22 cellular contexts compared by ENCODE assay signal in genomic region chrX:68698955-68699354, GRCh38. TPM values are rescaled to one million over a fixed set of nuclear protein-coding genes. Genes with fewer than 3 reads are reported as not detected.
DNase-seq lines count a peak whose midpoint lies in the region; ATAC-seq and TF ChIP-seq lines count a peak whose summit lies in the region.
"Had no signal": no experiment of that assay in that cellular context is flagged by ENCODE, and none has a peak within 500 bp of the region (broad histone marks: within the 10 kb centered on the region; RNA-seq: fewer than 3 reads in every experiment).

No MANE protein-coding gene starts in this region.

- no peaks in the 10 kb centered on the region for H3K9me3 ChIP-seq in heart right ventricle
- no peaks in the 10 kb centered on the region for H3K9me3 ChIP-seq in lower lobe of right lung
- H3K9me3 ChIP-seq in upper lobe of right lung: no peaks in the 10 kb centered on the region
- H3K9me3 ChIP-seq in HAP-1: no peaks in the 10 kb centered on the region

- WGBS in heart right ventricle, 2 donors: 69 to 77% methylated on average over 2 of the region's 2 CpGs

- H3K27ac ChIP-seq in heart right ventricle: peak overlapping the region in 7 of 10 donors; percentile 29 to 94 (median 89)
- H3K27ac ChIP-seq in lower lobe of right lung: peak overlapping the region; percentile 27
- H3K27ac ChIP-seq in upper lobe of right lung: no peak overlapping the region
- H3K27ac ChIP-seq: GM23248 had no signal

- TF ChIP-seq CTCF in heart right ventricle (IDR thresholded peaks at IDR 0.05) (no peak), lower lobe of right lung (IDR thresholded peaks at IDR 0.05) (no peak), upper lobe of right lung (IDR thresholded peaks at IDR 0.05) (no peak), mesothelial cell of epicardium (IDR thresholded peaks at IDR 0.05; ENCODE audit: unreplicated experiment) (no peak)

- H3K27me3 ChIP-seq in heart right ventricle (peaks cover 0 to 18% (median 0%) of the 10 kb centered on the region in 7 donors), lower lobe of right lung (ENCODE audit: low read depth) (no peaks in the 10 kb centered on the region), upper lobe of right lung (no peaks in the 10 kb centered on the region), HAP-1 (ENCODE audit: low read depth) (no peaks in the 10 kb centered on the region)

- ATAC-seq in heart right ventricle: no peak
- ATAC-seq in left cardiac atrium: no peak
- ATAC-seq in lower lobe of right lung: no peak
- ATAC-seq in upper lobe of right lung: peak; percentile 7
- ATAC-seq: GM12878; sciatic nerve; stimulated activated naive CD8-positive, alpha-beta T cell treated with anti-CD3 and anti-CD28 coated beads, Interleukin-15, amount 100 ng/mL, for 72 hours; T-helper 17 cell had no signal

- no peak overlapping the region for H3K4me3 ChIP-seq in heart right ventricle
- no peak overlapping the region for H3K4me3 ChIP-seq in lower lobe of right lung
- H3K4me3 ChIP-seq in upper lobe of right lung: no peak overlapping the region
- H3K4me3 ChIP-seq in HAP-1: no peak overlapping the region
- H3K4me3 ChIP-seq: GM12878, GM23248 had no signal

- H3K36me3 ChIP-seq in heart right ventricle: no peaks in the 10 kb centered on the region
- no peaks in the 10 kb centered on the region for H3K36me3 ChIP-seq in lower lobe of right lung
- H3K36me3 ChIP-seq in upper lobe of right lung: no peaks in the 10 kb centered on the region
- no peaks in the 10 kb centered on the region for H3K36me3 ChIP-seq in HAP-1 (replicated peaks)

- no peak overlapping the region for H3K4me3 Mint-ChIP-seq in dendritic cell treated with granulocyte-macrophage colony-stimulating factor and Interleukin-4, amounts not matched to agents 40 ng/mL and 50 ng/mL, for 4 days
- H3K4me3 Mint-ChIP-seq in mesothelial cell of epicardium: no peak overlapping the region
- H3K4me3 Mint-ChIP-seq: activated naive CD8-positive, alpha-beta T cell; activated T-helper 1 cell treated with anti-CD3 and anti-CD28 coated beads, Interleukin-12 subunit alpha, Interleukin-12 subunit beta, Interleukin-2, Interleukin-4 antibody, amounts not matched to agents 30 ng/mL and 10 ng/mL and 1 ng/mL, durations not matched to agents 14 hours and 24 hours and 36 hours; stimulated activated naive CD8-positive, alpha-beta T cell treated with anti-CD3 and anti-CD28 coated beads, Interleukin-15, amount 100 ng/mL, for 72 hours; T-helper 17 cell had no signal

- H3K4me1 Mint-ChIP-seq in dendritic cell treated with granulocyte-macrophage colony-stimulating factor and Interleukin-4, amounts not matched to agents 40 ng/mL and 50 ng/mL, for 4 days (ENCODE audit: low read depth): peaks cover 83% of the 10 kb centered on the region
- H3K4me1 Mint-ChIP-seq in mesothelial cell of epicardium: peaks cover 7% of the 10 kb centered on the region

- H3K4me1 ChIP-seq in heart right ventricle: peaks cover 0 to 74% (median 44%) of the 10 kb centered on the region in 9 donors
- H3K4me1 ChIP-seq in lower lobe of right lung: peaks cover 17% of the 10 kb centered on the region
- H3K4me1 ChIP-seq in upper lobe of right lung: no peaks in the 10 kb centered on the region
- no peaks in the 10 kb centered on the region for H3K4me1 ChIP-seq in HAP-1

- no peaks in the 10 kb centered on the region for H3K27me3 Mint-ChIP-seq in dendritic cell treated with granulocyte-macrophage colony-stimulating factor and Interleukin-4, amounts not matched to agents 40 ng/mL and 50 ng/mL, for 4 days
- H3K27me3 Mint-ChIP-seq in mesothelial cell of epicardium (ENCODE audit: low read depth): peaks cover 2% of the 10 kb centered on the region

- peaks cover 43% of the 10 kb centered on the region for H3K36me3 Mint-ChIP-seq in dendritic cell treated with granulocyte-macrophage colony-stimulating factor and Interleukin-4, amounts not matched to agents 40 ng/mL and 50 ng/mL, for 4 days (ENCODE audit: low read depth)
- H3K36me3 Mint-ChIP-seq in mesothelial cell of epicardium: no peaks in the 10 kb centered on the region
- H3K36me3 Mint-ChIP-seq: activated naive CD8-positive, alpha-beta T cell had no signal

- in situ Hi-C loops in HAP-1 (cut with MboI; ENCODE audit: low sequenced_read_pairs): no loop called here

- intact Hi-C loops in heart right ventricle (cut with DNase I): no loop called here
- intact Hi-C loops in left cardiac atrium (cut with DNase I): no loop called here
- intact Hi-C loops in dendritic cell treated with granulocyte-macrophage colony-stimulating factor and Interleukin-4, amounts not matched to agents 40 ng/mL and 50 ng/mL, for 4 days (cut with micrococcal nuclease): loop anchor here (10.0 kb wide), 1 partner anchor 514 kb away; no protein-coding TSS in a partner anchor
- intact Hi-C loops in lower lobe of right lung (cut with DNase I): no loop called here
- intact Hi-C loops in upper lobe of right lung (cut with DNase I): no loop called here

- H3K9me3 Mint-ChIP-seq in dendritic cell treated with granulocyte-macrophage colony-stimulating factor and Interleukin-4, amounts not matched to agents 40 ng/mL and 50 ng/mL, for 4 days: no peaks in the 10 kb centered on the region
- peaks cover 8% of the 10 kb centered on the region for H3K9me3 Mint-ChIP-seq in mesothelial cell of epicardium
- H3K9me3 Mint-ChIP-seq: activated T-helper 1 cell treated with anti-CD3 and anti-CD28 coated beads, Interleukin-12 subunit alpha, Interleukin-12 subunit beta, Interleukin-2, Interleukin-4 antibody, amounts not matched to agents 30 ng/mL and 10 ng/mL and 1 ng/mL, durations not matched to agents 14 hours and 24 hours and 36 hours; stimulated activated naive CD8-positive, alpha-beta T cell treated with anti-CD3 and anti-CD28 coated beads, Interleukin-15, amount 100 ng/mL, for 72 hours had no signal

- DNase-seq in heart right ventricle (no peak), left cardiac atrium (no peak), lower lobe of right lung (no peak), upper lobe of right lung (no peak), mesothelial cell of epicardium (ENCODE audit: low spot score in 2 of 2, unreplicated experiment in 2 of 2) (no peak), HAP-1 (ENCODE audit: low spot score in 2 of 2) (no peak), SHP77 treated with DMSO at 0.1 percent for 48 hours (lab: John Stamatoyannopoulos, UW) (no peak)
- DNase-seq: activated CD8-positive, alpha-beta memory T cell treated with anti-CD3 and anti-CD28 coated beads for 24 hours; C1 segment of cervical spinal cord; GM23248; kidney glomerular epithelial cell; NCI-H1092 treated with DMSO at 0.1 percent for 48 hours; NCI-H524 treated with DMSO at 0.1 percent for 48 hours; occipital lobe; stimulated activated CD4-positive, alpha-beta T cell treated with anti-CD3 and anti-CD28 coated beads, Interleukin-1b, Interleukin-23, amount 100 ng/mL, for 48 hours; stimulated activated naive CD8-positive, alpha-beta T cell treated with anti-CD3 and anti-CD28 coated beads, Interleukin-15, amount 100 ng/mL, for 72 hours; T-helper 17 cell had no signal

- H3K27ac Mint-ChIP-seq in dendritic cell treated with granulocyte-macrophage colony-stimulating factor and Interleukin-4, amounts not matched to agents 40 ng/mL and 50 ng/mL, for 4 days: peak overlapping the region; percentile 96
- no peak overlapping the region for H3K27ac Mint-ChIP-seq in mesothelial cell of epicardium
- H3K27ac Mint-ChIP-seq: activated naive CD8-positive, alpha-beta T cell; activated T-helper 1 cell treated with anti-CD3 and anti-CD28 coated beads, Interleukin-12 subunit alpha, Interleukin-12 subunit beta, Interleukin-2, Interleukin-4 antibody, amounts not matched to agents 30 ng/mL and 10 ng/mL and 1 ng/mL, durations not matched to agents 14 hours and 24 hours and 36 hours; stimulated activated naive CD8-positive, alpha-beta T cell treated with anti-CD3 and anti-CD28 coated beads, Interleukin-15, amount 100 ng/mL, for 72 hours; T-helper 17 cell had no signal

RNA-seq across cellular contexts. Expression of gene STARD8, which starts 51.5 kb away (rescaled TPM):
- total RNA-seq in heart right ventricle (10 to 100 TPM in 2 of 10 donors, 1 to 10 TPM in 8; 5.2 to 11.7 (median 8.0) TPM), left cardiac atrium (10 to 100 TPM; 13.2 to 15.2 TPM), lower lobe of right lung (36.5 TPM), upper lobe of right lung (39.4 TPM), mesothelial cell of epicardium (6.3 to 7.1 TPM (median 6.4 TPM) in 3 replicates)
- polyA plus RNA-seq in heart right ventricle: 1 to 10 TPM; 4.7 to 7.4 TPM
